In the genomic region with DNA sequence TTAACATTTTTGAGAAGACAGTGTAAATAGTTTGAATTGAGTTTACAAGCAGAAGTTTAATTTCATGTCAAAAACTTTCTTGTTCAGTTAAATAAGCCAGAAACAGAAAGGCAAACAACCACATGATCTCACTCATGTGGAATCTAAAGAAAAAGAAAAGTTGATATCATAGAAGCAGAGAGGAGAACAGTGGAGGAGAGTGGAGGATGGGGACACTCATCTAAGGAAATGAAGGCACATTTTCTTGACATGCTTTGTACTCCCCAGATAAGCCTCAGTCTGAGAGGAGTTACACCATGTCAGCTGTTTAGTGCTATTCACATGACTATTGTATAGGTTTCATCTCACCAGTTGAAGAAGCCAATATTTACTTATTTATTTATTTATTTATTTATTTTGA, we compare ENCODE assay signal across 1 cellular context.
TF ChIP-seq lines count a peak whose summit lies in the region.

No MANE protein-coding gene starts in this region.

TF ChIP-seq in endothelial cell of umbilical vein, 7 proteins besides CTCF, POLR2A, EP300 and RAD21 (continued from another document):
- TF ChIP-seq MYC (IDR thresholded peaks at IDR 0.05; ENCODE audit: low read depth, low read length) (no peak), JUN (IDR thresholded peaks at IDR 0.05; ENCODE audit: borderline replicate concordance, insufficient read depth, insufficient read length, low read depth) (no peak), GATA2 (IDR thresholded peaks at IDR 0.05; ENCODE audit: insufficient read depth, insufficient read length, low read depth, low read length) (no peak), EZH2 (IDR thresholded peaks at IDR 0.05; ENCODE audit: borderline replicate concordance, low read depth, low read length, severe bottlenecking) (no peak), FOS (IDR thresholded peaks at IDR 0.05; ENCODE audit: borderline replicate concordance, insufficient read depth, low read length) (no peak)
- TF ChIP-seq, protein P1, sequence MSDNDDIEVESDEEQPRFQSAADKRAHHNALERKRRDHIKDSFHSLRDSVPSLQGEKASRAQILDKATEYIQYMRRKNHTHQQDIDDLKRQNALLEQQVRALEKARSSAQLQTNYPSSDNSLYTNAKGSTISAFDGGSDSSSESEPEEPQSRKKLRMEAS (IDR thresholded peaks at IDR 0.05; ENCODE audit: insufficient read depth, insufficient read length) = no peak
